Comparison of ENCODE assay signal across 17 cellular contexts in the genomic region with DNA sequence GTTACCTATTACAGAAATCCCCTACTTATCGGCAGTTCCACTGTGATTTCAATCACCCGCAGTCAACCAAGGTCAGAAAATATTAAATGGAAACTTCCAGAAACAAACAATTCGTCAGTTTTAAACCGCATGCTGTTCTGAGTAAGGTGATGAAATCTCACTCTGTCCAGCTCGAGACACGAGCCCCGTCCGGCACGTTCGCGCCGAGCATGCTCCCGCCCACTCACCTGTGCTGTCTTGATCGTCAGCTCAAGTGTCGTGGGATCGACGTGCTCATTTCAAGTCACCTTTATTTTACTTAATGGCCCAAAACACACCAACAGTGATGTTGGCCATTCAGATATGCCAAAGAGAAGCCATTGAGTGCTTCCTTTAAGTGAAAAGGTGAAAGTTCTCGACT.
"Had no signal": no experiment of that assay in that cellular context is flagged by ENCODE, and none has a peak within 500 bp of the region (broad histone marks: within the 10 kb centered on the region; RNA-seq: fewer than 3 reads in every experiment).

No MANE protein-coding gene starts in this region.

- H3K4me3 Mint-ChIP-seq: dendritic cell treated with granulocyte-macrophage colony-stimulating factor and Interleukin-4, amounts not matched to agents 40 ng/mL and 50 ng/mL, for 4 days; stimulated activated memory B cell treated with anti-CD40 and anti-IgM and Interleukin-4, amounts not matched to agents 10 μg/mL and 1 μg/mL and 100 μg/mL, for 72 hours had no signal

- H3K9me3 ChIP-seq: breast epithelium, heart left ventricle, lower lobe of right lung, upper lobe of left lung had no signal

- H3K27ac ChIP-seq: breast epithelium, lower lobe of right lung, parathyroid adenoma, SK-N-MC, upper lobe of left lung had no signal

- ATAC-seq: lower lobe of right lung; stimulated activated memory B cell treated with anti-CD40 and anti-IgM and Interleukin-4, amounts not matched to agents 10 μg/mL and 1 μg/mL and 100 μg/mL, for 72 hours had no signal

- DNase-seq: activated CD4-positive, CD25-positive, alpha-beta regulatory T cell treated with anti-CD3 and anti-CD28 coated beads, Interleukin-2, amount 50 U/mL, for 72 hours; activated effector memory CD4-positive, alpha-beta T cell treated with anti-CD3 and anti-CD28 coated beads, Interleukin-2, amount 50 U/mL, for 16 hours; aorta; effector memory CD4-positive, alpha-beta T cell; foreskin melanocyte; heart left ventricle; lower lobe of right lung; midbrain; retina; stimulated activated CD4-positive, alpha-beta T cell treated with anti-CD3 and anti-CD28 coated beads, Interleukin-2, amount 100 ng/mL, for 48 hours; T-helper 9 cell had no signal

- H3K27me3 Mint-ChIP-seq: dendritic cell treated with granulocyte-macrophage colony-stimulating factor and Interleukin-4, amounts not matched to agents 40 ng/mL and 50 ng/mL, for 4 days; stimulated activated memory B cell treated with anti-CD40 and anti-IgM and Interleukin-4, amounts not matched to agents 10 μg/mL and 1 μg/mL and 100 μg/mL, for 72 hours had no signal

- H3K9me3 Mint-ChIP-seq: stimulated activated memory B cell treated with anti-CD40 and anti-IgM and Interleukin-4, amounts not matched to agents 10 μg/mL and 1 μg/mL and 100 μg/mL, for 72 hours had no signal

- H3K36me3 ChIP-seq: breast epithelium, lower lobe of right lung had no signal

- H3K27ac Mint-ChIP-seq: dendritic cell treated with granulocyte-macrophage colony-stimulating factor and Interleukin-4, amounts not matched to agents 40 ng/mL and 50 ng/mL, for 4 days; stimulated activated memory B cell treated with anti-CD40 and anti-IgM and Interleukin-4, amounts not matched to agents 10 μg/mL and 1 μg/mL and 100 μg/mL, for 72 hours had no signal

- H3K27me3 ChIP-seq: breast epithelium, heart left ventricle, upper lobe of left lung had no signal

- H3K4me3 ChIP-seq: breast epithelium, heart left ventricle, lower lobe of right lung, SK-N-MC, upper lobe of left lung had no signal

- H3K4me1 ChIP-seq: parathyroid adenoma had no signal
